In genomic region chr9:125574136-125574877, GRCh38 we compare ENCODE assay signal across 27 cellular contexts.
"Had no signal": no experiment of that assay in that cellular context is flagged by ENCODE, and none has a peak within 500 bp of the region (broad histone marks: within the 10 kb centered on the region; RNA-seq: fewer than 3 reads in every experiment).

No MANE protein-coding gene starts in this region.

- H3K27me3 ChIP-seq: esophagus muscularis mucosa, heart right ventricle, left lung, ovary, testis, tibial artery had no signal

- H3K4me1 ChIP-seq: left lung, testis had no signal

- ATAC-seq: heart right ventricle; left cardiac atrium; left lung; naive thymus-derived CD8-positive, alpha-beta T cell; sciatic nerve; stimulated activated memory B cell treated with anti-CD40 and anti-IgM and Interleukin-4, amounts not matched to agents 10 μg/mL and 1 μg/mL and 100 μg/mL, for 72 hours; stimulated activated naive CD8-positive, alpha-beta T cell treated with anti-CD3 and anti-CD28 coated beads, Interleukin-15, Interleukin-2, amounts not matched to agents 100 U/mL and 50 U/mL, for 24 hours had no signal

- DNase-seq: effector CD8-positive, alpha-beta T cell; endodermal cell; foreskin melanocyte; glutamatergic neuron; heart right ventricle; hippocampal formation; left cardiac atrium; left lung; mammary epithelial cell; mesendoderm; naive thymus-derived CD8-positive, alpha-beta T cell; nephron progenitor cell; nucleus accumbens; ovary; posterior cingulate gyrus; retina; stimulated activated CD4-positive, alpha-beta T cell treated with anti-CD3 and anti-CD28 coated beads, Interleukin-2, amount 100 ng/mL, for 24 hours; stimulated activated CD4-positive, alpha-beta T cell treated with anti-CD3 and anti-CD28 coated beads, Interleukin-4, amount 100 ng/mL, for 24 hours; stimulated activated naive CD8-positive, alpha-beta T cell treated with anti-CD3 and anti-CD28 coated beads, Interleukin-15, Interleukin-2, amounts not matched to agents 100 U/mL and 50 U/mL, for 24 hours; substantia nigra; testis; tibial artery had no signal

- H3K9me3 ChIP-seq: esophagus muscularis mucosa, ovary, testis had no signal

- H3K27me3 Mint-ChIP-seq: dendritic cell treated with granulocyte-macrophage colony-stimulating factor and Interleukin-4, amounts not matched to agents 40 ng/mL and 50 ng/mL, for 4 days; naive thymus-derived CD8-positive, alpha-beta T cell; stimulated activated memory B cell treated with anti-CD40 and anti-IgM and Interleukin-4, amounts not matched to agents 10 μg/mL and 1 μg/mL and 100 μg/mL, for 72 hours; type B pancreatic cell had no signal

- H3K36me3 ChIP-seq: esophagus muscularis mucosa, left lung, ovary had no signal

- H3K4me1 Mint-ChIP-seq: endodermal cell, nephron progenitor cell had no signal

- H3K27ac ChIP-seq: esophagus muscularis mucosa, heart right ventricle, left lung, ovary, testis, tibial artery had no signal

- H3K4me3 ChIP-seq: esophagus muscularis mucosa, heart right ventricle, left lung, ovary, testis, tibial artery had no signal

- H3K4me3 Mint-ChIP-seq: dendritic cell treated with granulocyte-macrophage colony-stimulating factor and Interleukin-4, amounts not matched to agents 40 ng/mL and 50 ng/mL, for 4 days; endodermal cell; naive thymus-derived CD8-positive, alpha-beta T cell; nephron progenitor cell; stimulated activated memory B cell treated with anti-CD40 and anti-IgM and Interleukin-4, amounts not matched to agents 10 μg/mL and 1 μg/mL and 100 μg/mL, for 72 hours; type B pancreatic cell had no signal

- H3K27ac Mint-ChIP-seq: dendritic cell treated with granulocyte-macrophage colony-stimulating factor and Interleukin-4, amounts not matched to agents 40 ng/mL and 50 ng/mL, for 4 days; endodermal cell; nephron progenitor cell; stimulated activated memory B cell treated with anti-CD40 and anti-IgM and Interleukin-4, amounts not matched to agents 10 μg/mL and 1 μg/mL and 100 μg/mL, for 72 hours; type B pancreatic cell had no signal
